Comparison of ENCODE assay signal across 12 cellular contexts in the genomic region with DNA sequence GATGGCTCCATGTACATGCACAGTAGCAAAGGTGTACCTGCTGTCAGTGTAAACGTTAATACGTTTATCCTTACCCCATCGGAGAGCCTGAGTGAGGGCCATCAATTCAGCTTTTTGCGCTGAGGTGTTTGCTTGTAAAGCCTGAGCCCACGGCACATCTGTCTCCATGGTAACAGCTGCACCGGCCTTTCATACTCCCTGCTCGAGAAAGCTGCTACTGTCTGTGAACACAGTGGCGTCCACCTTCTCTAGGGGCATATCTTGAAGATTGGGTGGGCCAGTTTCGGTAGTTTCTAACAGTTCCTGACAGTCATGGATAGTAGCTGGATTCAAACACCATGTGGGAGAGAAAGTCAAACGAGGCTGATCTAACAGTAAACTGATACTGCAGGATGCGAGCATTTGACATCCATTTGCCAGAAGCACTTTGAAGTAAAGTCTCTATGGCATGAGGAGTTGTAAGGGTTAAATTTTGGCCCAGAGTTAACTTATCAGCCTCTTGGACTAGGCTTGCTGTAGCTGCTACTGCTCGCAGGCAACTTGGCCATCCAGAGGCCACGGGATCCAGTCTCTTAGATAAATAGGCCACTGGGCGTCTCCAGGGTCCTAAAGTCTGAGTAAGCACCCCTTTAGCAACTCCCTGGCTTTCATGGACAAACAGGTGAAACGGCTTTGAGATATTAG. TPM values are rescaled to one million over a fixed set of nuclear protein-coding genes. Genes with fewer than 3 reads are reported as not detected.
DNase-seq lines count a peak whose midpoint lies in the region; ATAC-seq and TF ChIP-seq lines count a peak whose summit lies in the region.
"Had no signal": no experiment of that assay in that cellular context is flagged by ENCODE, and none has a peak within 500 bp of the region (broad histone marks: within the 10 kb centered on the region; RNA-seq: fewer than 3 reads in every experiment).

No MANE protein-coding gene starts in this region.

- peaks cover 3% of the 10 kb centered on the region for H3K36me3 Mint-ChIP-seq in mesothelial cell of epicardium
- no peaks in the 10 kb centered on the region for H3K36me3 Mint-ChIP-seq in activated T-cell treated with anti-CD3 and anti-CD28 coated beads, Interleukin-2, amount 50 U/mL, for 4 hours (ENCODE audit: insufficient read depth)

- peaks cover 41% of the 10 kb centered on the region for H3K4me1 Mint-ChIP-seq in mesothelial cell of epicardium
- peaks cover 8% of the 10 kb centered on the region for H3K4me1 Mint-ChIP-seq in activated T-cell treated with anti-CD3 and anti-CD28 coated beads, Interleukin-2, amount 50 U/mL, for 4 hours (ENCODE audit: low read depth)
- H3K4me1 Mint-ChIP-seq: B cell had no signal

- TF ChIP-seq CTCF in mesothelial cell of epicardium (IDR thresholded peaks at IDR 0.05; ENCODE audit: unreplicated experiment): no peak

- H3K4me3 Mint-ChIP-seq in mesothelial cell of epicardium: no peak overlapping the region
- no peak overlapping the region for H3K4me3 Mint-ChIP-seq in activated T-cell treated with anti-CD3 and anti-CD28 coated beads, Interleukin-2, amount 50 U/mL, for 4 hours
- H3K4me3 Mint-ChIP-seq: B cell had no signal

- no peaks in the 10 kb centered on the region for H3K27me3 Mint-ChIP-seq in mesothelial cell of epicardium (ENCODE audit: low read depth)
- peaks cover 3% of the 10 kb centered on the region for H3K27me3 Mint-ChIP-seq in activated T-cell treated with anti-CD3 and anti-CD28 coated beads, Interleukin-2, amount 50 U/mL, for 4 hours (ENCODE audit: low read depth)
- H3K27me3 Mint-ChIP-seq: B cell had no signal

- no peak for ATAC-seq in Right ventricle myocardium inferior
- no peak for ATAC-seq in activated T-cell treated with anti-CD3 and anti-CD28 coated beads, Interleukin-2, amount 50 U/mL, for 4 hours
- ATAC-seq in GM21447 (IDR thresholded peaks at IDR 0.05; ENCODE audit: unreplicated experiment): no peak
- ATAC-seq in GM21619 (IDR thresholded peaks at IDR 0.05; ENCODE audit: unreplicated experiment): no peak

- H3K27ac Mint-ChIP-seq in mesothelial cell of epicardium: peak overlapping the region; percentile 53
- H3K27ac Mint-ChIP-seq: B cell had no signal

- intact Hi-C loops in Right ventricle myocardium inferior (cut with DNase I): no loop called here

- peaks cover 4% of the 10 kb centered on the region for H3K9me3 Mint-ChIP-seq in mesothelial cell of epicardium
- no peaks in the 10 kb centered on the region for H3K9me3 Mint-ChIP-seq in activated T-cell treated with anti-CD3 and anti-CD28 coated beads, Interleukin-2, amount 50 U/mL, for 4 hours

- DNase-seq in DMS79 (lab: John Stamatoyannopoulos, UW): peak; percentile 77
- peak; percentile 94 for DNase-seq in OCI-M1 (lab: John Stamatoyannopoulos, UW)
- DNase-seq in Right ventricle myocardium inferior (ENCODE audit: missing footprints): peak; percentile 79
- no peak for DNase-seq in mesothelial cell of epicardium (ENCODE audit: low spot score in 2 of 2, unreplicated experiment in 2 of 2)
- DNase-seq in activated T-cell treated with anti-CD3 and anti-CD28 coated beads, Interleukin-2, amount 50 U/mL, for 4 hours: no peak
- DNase-seq in dedifferentiated amniotic fluid mesenchymal stem cell (ENCODE audit: extremely low spot score): no peak
- DNase-seq: esophagus squamous epithelium, NCI-H2081 treated with DMSO at 0.1 percent for 48 hours, T-helper 1 cell had no signal

RNA-seq across cellular contexts. Expression of gene RHOBTB3, which starts 21.0 kb away (rescaled TPM):
- total RNA-seq in Right ventricle myocardium inferior (76.5 TPM), mesothelial cell of epicardium (146 to 154 TPM (median 153 TPM) in 3 replicates)
- 1 to 10 TPM; 2.2 to 5.0 (median 3.9) TPM for total RNA-seq in activated T-cell treated with anti-CD3 and anti-CD28 coated beads, Interleukin-2, amount 50 U/mL, for 4 hours

RNA-seq across cellular contexts. Expression of gene SPATA9, which starts 27.3 kb away (rescaled TPM):
- not detected for total RNA-seq in Right ventricle myocardium inferior
- 0.74 to 1.3 TPM (median 0.95 TPM) in 3 replicates for total RNA-seq in mesothelial cell of epicardium
- not detected for total RNA-seq in activated T-cell treated with anti-CD3 and anti-CD28 coated beads, Interleukin-2, amount 50 U/mL, for 4 hours
- total RNA-seq: B cell, esophagus squamous epithelium had no signal

Comparison
In these comparisons a context has a peak if more than half of its experiments do, and no peak if none do; other contexts are left out.
1. DNase-seq: peak in DMS79 (single experiment), OCI-M1 (single experiment) and Right ventricle myocardium inferior (single experiment); none in mesothelial cell of epicardium (0 of 2), activated T-cell treated with anti-CD3 and anti-CD28 coated beads, Interleukin-2, amount 50 U/mL, for 4 hours (single experiment) and dedifferentiated amniotic fluid mesenchymal stem cell (single experiment).
2. RNA of gene RHOBTB3, which starts 21.0 kb away (total RNA-seq): 146 to 154 TPM in mesothelial cell of epicardium and 76.5 TPM in Right ventricle myocardium inferior (single experiment); 2.2 to 5.0 TPM in activated T-cell treated with anti-CD3 and anti-CD28 coated beads, Interleukin-2, amount 50 U/mL, for 4 hours; every median in the first group is over 10 times any median in the second.